In the genomic region with DNA sequence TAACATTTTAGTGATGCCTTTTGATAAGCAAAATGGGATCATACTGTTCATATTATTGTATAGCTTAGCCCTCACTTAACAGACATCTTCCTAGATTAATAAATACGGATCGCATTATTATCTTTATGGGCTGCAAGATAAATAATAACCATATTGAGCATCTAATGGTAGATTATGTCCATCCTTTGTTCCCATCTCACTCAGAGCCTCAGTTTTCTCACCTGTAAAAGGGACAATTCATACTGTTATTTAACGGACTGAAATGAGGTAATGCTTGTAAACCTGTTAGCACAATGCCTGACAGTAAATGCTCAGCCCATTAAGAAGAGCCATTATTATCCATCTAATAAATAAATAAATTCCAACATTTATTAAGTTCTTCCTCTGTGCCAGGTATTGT, we compare ENCODE assay signal across 3 cellular contexts.
A peak's percentile ranks its signal among the peaks of the same experiment; 100 is the strongest.
TF ChIP-seq lines count a peak whose summit lies in the region.

No MANE protein-coding gene starts in this region.

TF ChIP-seq in SK-N-SH, 30 proteins besides CTCF, POLR2A, EP300 and RAD21:
- TF ChIP-seq NRF1 (IDR thresholded peaks at IDR 0.05; ENCODE audit: low read depth, low read length): no peak
- TF ChIP-seq GATA2 (CRISPR knock-in tag; IDR thresholded peaks at IDR 0.05): no peak
- no peak for TF ChIP-seq FOXJ3 (CRISPR knock-in tag; IDR thresholded peaks at IDR 0.05)
- no peak for TF ChIP-seq REST (IDR thresholded peaks at IDR 0.05; ENCODE audit: low read depth, low read length)
- TF ChIP-seq YY1 (IDR thresholded peaks at IDR 0.05; ENCODE audit: low read depth): no peak
- no peak for TF ChIP-seq POLR2AphosphoS5 (IDR thresholded peaks at IDR 0.05; ENCODE audit: low read depth, low read length)
- no peak for TF ChIP-seq MAX (IDR thresholded peaks at IDR 0.05; ENCODE audit: low read depth)
- no peak for TF ChIP-seq MXI1 (IDR thresholded peaks at IDR 0.05; ENCODE audit: low read depth, low read length)
- TF ChIP-seq FOXM1 (IDR thresholded peaks at IDR 0.05; ENCODE audit: low read depth): no peak
- TF ChIP-seq JUND (IDR thresholded peaks at IDR 0.05): no peak

TF ChIP-seq in SK-N-SH treated with all-trans-retinoic acid at 6 μM for 48 hours, 23 proteins besides CTCF, POLR2A, EP300 and RAD21:
- TF ChIP-seq, protein P1, sequence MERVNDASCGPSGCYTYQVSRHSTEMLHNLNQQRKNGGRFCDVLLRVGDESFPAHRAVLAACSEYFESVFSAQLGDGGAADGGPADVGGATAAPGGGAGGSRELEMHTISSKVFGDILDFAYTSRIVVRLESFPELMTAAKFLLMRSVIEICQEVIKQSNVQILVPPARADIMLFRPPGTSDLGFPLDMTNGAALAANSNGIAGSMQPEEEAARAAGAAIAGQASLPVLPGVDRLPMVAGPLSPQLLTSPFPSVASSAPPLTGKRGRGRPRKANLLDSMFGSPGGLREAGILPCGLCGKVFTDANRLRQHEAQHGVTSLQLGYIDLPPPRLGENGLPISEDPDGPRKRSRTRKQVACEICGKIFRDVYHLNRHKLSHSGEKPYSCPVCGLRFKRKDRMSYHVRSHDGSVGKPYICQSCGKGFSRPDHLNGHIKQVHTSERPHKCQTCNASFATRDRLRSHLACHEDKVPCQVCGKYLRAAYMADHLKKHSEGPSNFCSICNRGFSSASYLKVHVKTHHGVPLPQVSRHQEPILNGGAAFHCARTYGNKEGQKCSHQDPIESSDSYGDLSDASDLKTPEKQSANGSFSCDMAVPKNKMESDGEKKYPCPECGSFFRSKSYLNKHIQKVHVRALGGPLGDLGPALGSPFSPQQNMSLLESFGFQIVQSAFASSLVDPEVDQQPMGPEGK (CRISPR knock-in tag; IDR thresholded peaks at IDR 0.05; ENCODE audit: borderline replicate concordance): no peak
- TF ChIP-seq, protein P2, sequence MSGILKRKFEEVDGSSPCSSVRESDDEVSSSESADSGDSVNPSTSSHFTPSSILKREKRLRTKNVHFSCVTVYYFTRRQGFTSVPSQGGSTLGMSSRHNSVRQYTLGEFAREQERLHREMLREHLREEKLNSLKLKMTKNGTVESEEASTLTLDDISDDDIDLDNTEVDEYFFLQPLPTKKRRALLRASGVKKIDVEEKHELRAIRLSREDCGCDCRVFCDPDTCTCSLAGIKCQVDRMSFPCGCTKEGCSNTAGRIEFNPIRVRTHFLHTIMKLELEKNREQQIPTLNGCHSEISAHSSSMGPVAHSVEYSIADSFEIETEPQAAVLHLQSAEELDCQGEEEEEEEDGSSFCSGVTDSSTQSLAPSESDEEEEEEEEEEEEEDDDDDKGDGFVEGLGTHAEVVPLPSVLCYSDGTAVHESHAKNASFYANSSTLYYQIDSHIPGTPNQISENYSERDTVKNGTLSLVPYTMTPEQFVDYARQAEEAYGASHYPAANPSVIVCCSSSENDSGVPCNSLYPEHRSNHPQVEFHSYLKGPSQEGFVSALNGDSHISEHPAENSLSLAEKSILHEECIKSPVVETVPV (CRISPR knock-in tag; IDR thresholded peaks at IDR 0.05): no peak
- TF ChIP-seq CSDC2 (CRISPR knock-in tag; IDR thresholded peaks at IDR 0.05) (no peak), TCF4 (CRISPR knock-in tag; IDR thresholded peaks at IDR 0.05; ENCODE audit: borderline replicate concordance) (no peak), ZFP3 (CRISPR knock-in tag; IDR thresholded peaks at IDR 0.05) (no peak), ZNF8 (CRISPR knock-in tag; IDR thresholded peaks at IDR 0.05) (no peak), ZNF565 (CRISPR knock-in tag; conservative IDR thresholded peaks at IDR 0.05; ENCODE audit: low read depth) (no peak), OSR1 (CRISPR knock-in tag; IDR thresholded peaks at IDR 0.05) (no peak), PPARA (CRISPR knock-in tag; IDR thresholded peaks at IDR 0.05; ENCODE audit: borderline replicate concordance) (no peak), ZFP30 (CRISPR knock-in tag; IDR thresholded peaks at IDR 0.05) (no peak), ISL1 (CRISPR knock-in tag; IDR thresholded peaks at IDR 0.05) (no peak), GLIS3 (CRISPR knock-in tag; IDR thresholded peaks at IDR 0.05) (no peak), ZNF70 (CRISPR knock-in tag; IDR thresholded peaks at IDR 0.05) (no peak)
- TF ChIP-seq, protein P3, sequence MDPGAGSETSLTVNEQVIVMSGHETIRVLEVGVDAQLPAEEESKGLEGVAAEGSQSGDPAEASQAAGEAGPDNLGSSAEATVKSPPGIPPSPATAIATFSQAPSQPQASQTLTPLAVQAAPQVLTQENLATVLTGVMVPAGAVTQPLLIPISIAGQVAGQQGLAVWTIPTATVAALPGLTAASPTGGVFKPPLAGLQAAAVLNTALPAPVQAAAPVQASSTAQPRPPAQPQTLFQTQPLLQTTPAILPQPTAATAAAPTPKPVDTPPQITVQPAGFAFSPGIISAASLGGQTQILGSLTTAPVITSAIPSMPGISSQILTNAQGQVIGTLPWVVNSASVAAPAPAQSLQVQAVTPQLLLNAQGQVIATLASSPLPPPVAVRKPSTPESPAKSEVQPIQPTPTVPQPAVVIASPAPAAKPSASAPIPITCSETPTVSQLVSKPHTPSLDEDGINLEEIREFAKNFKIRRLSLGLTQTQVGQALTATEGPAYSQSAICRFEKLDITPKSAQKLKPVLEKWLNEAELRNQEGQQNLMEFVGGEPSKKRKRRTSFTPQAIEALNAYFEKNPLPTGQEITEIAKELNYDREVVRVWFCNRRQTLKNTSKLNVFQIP (CRISPR knock-in tag; IDR thresholded peaks at IDR 0.05; ENCODE audit: borderline replicate concordance, low read depth): no peak

TF ChIP-seq in K562, 482 proteins besides CTCF, POLR2A, EP300 and RAD21:
- TF ChIP-seq HMG20A (CRISPR knock-in tag; conservative IDR thresholded peaks at IDR 0.05): no peak
- TF ChIP-seq NR2C1 (IDR thresholded peaks at IDR 0.05): no peak
- TF ChIP-seq NR2C1 (tag; IDR thresholded peaks at IDR 0.05): no peak
- no peak for TF ChIP-seq ZNF174 (CRISPR knock-in tag; IDR thresholded peaks at IDR 0.05)
- TF ChIP-seq ZNF134 (CRISPR knock-in tag; conservative IDR thresholded peaks at IDR 0.05): no peak
- no peak for TF ChIP-seq ZNF12 (CRISPR knock-in tag; IDR thresholded peaks at IDR 0.05)
- no peak for TF ChIP-seq GTF2A2 (tag; IDR thresholded peaks at IDR 0.05)
- no peak for TF ChIP-seq BCL6 (CRISPR knock-in tag; IDR thresholded peaks at IDR 0.05)
- TF ChIP-seq RBM25 (IDR thresholded peaks at IDR 0.05; ENCODE audit: low read depth, low read length, severe bottlenecking): peak; percentile 88
- no peak for TF ChIP-seq SIN3B (IDR thresholded peaks at IDR 0.05; ENCODE audit: low read depth)
- no peak for TF ChIP-seq NFE2 (IDR thresholded peaks at IDR 0.05; ENCODE audit: low read depth)
- TF ChIP-seq SAFB (IDR thresholded peaks at IDR 0.05; ENCODE audit: borderline replicate concordance, low read depth, low read length): no peak
- no peak for TF ChIP-seq PCBP2 (IDR thresholded peaks at IDR 0.05; ENCODE audit: low read depth, low read length, poor library complexity, severe bottlenecking)
- TF ChIP-seq ADNP (tag; IDR thresholded peaks at IDR 0.05): 0 out of 2 replicates have a peak, but pooled peaks have one; percentile 24
- TF ChIP-seq FOXK1 (CRISPR knock-in tag; IDR thresholded peaks at IDR 0.05; ENCODE audit: borderline replicate concordance): no peak
